25 cellular contexts compared by ENCODE assay signal in genomic region chr6:167311286-167311685, GRCh38. TPM values are rescaled to one million over a fixed set of nuclear protein-coding genes. Genes with fewer than 3 reads are reported as not detected.
DNase-seq lines count a peak whose midpoint lies in the region; ATAC-seq and TF ChIP-seq lines count a peak whose summit lies in the region.
"Had no signal": no experiment of that assay in that cellular context is flagged by ENCODE, and none has a peak within 500 bp of the region (broad histone marks: within the 10 kb centered on the region; RNA-seq: fewer than 3 reads in every experiment).

No MANE protein-coding gene starts in this region.

- no peak for TF ChIP-seq CTCF in mesothelial cell of epicardium (IDR thresholded peaks at IDR 0.05; ENCODE audit: unreplicated experiment)

- DNase-seq in DMS 273 (lab: John Stamatoyannopoulos, UW; ENCODE audit: unreplicated experiment): peak; percentile 16
- DNase-seq in DMS 273 treated with DMSO at 0.1 percent for 48 hours (lab: John Stamatoyannopoulos, UW): no peak
- peak in 1 of 2 experiments; percentile 67 for DNase-seq in mesothelial cell of epicardium (ENCODE audit: low spot score in 2 of 2, unreplicated experiment in 2 of 2)
- DNase-seq in substantia nigra (lab: John Stamatoyannopoulos, UW): peak in 25 of 49 donors; percentile 3 to 82 (median 24)
- no peak for DNase-seq in activated naive CD4-positive, alpha-beta T cell treated with anti-CD3 and anti-CD28 coated beads for 36 hours
- DNase-seq in activated CD8-positive, alpha-beta memory T cell treated with anti-CD3 and anti-CD28 coated beads, Interleukin-2, amount 50 U/mL, for 48 hours: no peak
- DNase-seq: activated CD8-positive, alpha-beta T cell treated with anti-CD3 and anti-CD28 coated beads, Interleukin-2, amount 10 ng/mL, durations not matched to agents 7 days and 5 days; activated T-cell treated with anti-CD3 and anti-CD28 coated beads, Interleukin-2, amount 50 U/mL, for 4 hours; AML-193; NCI-H1436; NCI-H2171; NCI-H69; pancreas; upper lobe of left lung had no signal

- H3K27ac Mint-ChIP-seq in mesothelial cell of epicardium: peak overlapping the region; percentile 81
- no peak overlapping the region for H3K27ac Mint-ChIP-seq in activated naive CD4-positive, alpha-beta T cell treated with anti-CD3 and anti-CD28 coated beads for 36 hours
- H3K27ac Mint-ChIP-seq: activated CD8-positive, alpha-beta T cell treated with anti-CD3 and anti-CD28 coated beads, Interleukin-2, amount 10 ng/mL, durations not matched to agents 7 days and 5 days; activated naive CD4-positive, alpha-beta T cell treated with anti-CD3 and anti-CD28 coated beads, Interleukin-2, amount 50 U/mL, for 24 hours; stimulated activated naive CD8-positive, alpha-beta T cell treated with anti-CD3 and anti-CD28 coated beads, Interleukin-15, Interleukin-2, amounts not matched to agents 100 ng/mL and 50 ng/mL, for 24 hours had no signal

- CTCF ChIA-PET in activated naive CD4-positive, alpha-beta T cell treated with anti-CD3 and anti-CD28 coated beads for 36 hours (lab: Charles Lee): interaction anchor here (1.7 kb wide), 1 partner anchor 41 kb away, joined by 5 read pairs; no protein-coding TSS in a partner anchor

- H3K4me1 Mint-ChIP-seq in mesothelial cell of epicardium: peaks cover 12% of the 10 kb centered on the region
- no peaks in the 10 kb centered on the region for H3K4me1 Mint-ChIP-seq in activated naive CD4-positive, alpha-beta T cell treated with anti-CD3 and anti-CD28 coated beads for 36 hours (ENCODE audit: low read depth)
- H3K4me1 Mint-ChIP-seq: activated naive CD4-positive, alpha-beta T cell treated with anti-CD3 and anti-CD28 coated beads, Interleukin-2, amount 50 U/mL, for 24 hours had no signal

- no peak for ATAC-seq in HG03175 (IDR thresholded peaks at IDR 0.05; ENCODE audit: unreplicated experiment)
- ATAC-seq: activated CD4-positive, CD25-positive, alpha-beta regulatory T cell treated with anti-CD3 and anti-CD28 coated beads, Interleukin-2, amount 50 U/mL, for 24 hours; activated CD8-positive, alpha-beta T cell treated with anti-CD3 and anti-CD28 coated beads, Interleukin-2, amount 10 ng/mL, durations not matched to agents 7 days and 5 days; activated T-cell treated with anti-CD3 and anti-CD28 coated beads, Interleukin-2, amount 50 U/mL, for 4 hours; HCT116; pancreas had no signal

- no peak overlapping the region for H3K4me3 Mint-ChIP-seq in mesothelial cell of epicardium
- no peak overlapping the region for H3K4me3 Mint-ChIP-seq in activated naive CD4-positive, alpha-beta T cell treated with anti-CD3 and anti-CD28 coated beads for 36 hours
- H3K4me3 Mint-ChIP-seq: activated CD8-positive, alpha-beta T cell treated with anti-CD3 and anti-CD28 coated beads, Interleukin-2, amount 10 ng/mL, durations not matched to agents 7 days and 5 days; activated naive CD4-positive, alpha-beta T cell treated with anti-CD3 and anti-CD28 coated beads, Interleukin-2, amount 50 U/mL, for 24 hours; activated T-cell treated with anti-CD3 and anti-CD28 coated beads, Interleukin-2, amount 50 U/mL, for 4 hours; stimulated activated naive CD8-positive, alpha-beta T cell treated with anti-CD3 and anti-CD28 coated beads, Interleukin-15, Interleukin-2, amounts not matched to agents 100 ng/mL and 50 ng/mL, for 24 hours had no signal

- intact Hi-C loops in activated naive CD4-positive, alpha-beta T cell treated with anti-CD3 and anti-CD28 coated beads for 36 hours (cut with micrococcal nuclease): no loop called here

- no peaks in the 10 kb centered on the region for H3K9me3 Mint-ChIP-seq in mesothelial cell of epicardium
- no peaks in the 10 kb centered on the region for H3K9me3 Mint-ChIP-seq in activated naive CD4-positive, alpha-beta T cell treated with anti-CD3 and anti-CD28 coated beads for 36 hours
- H3K9me3 Mint-ChIP-seq: activated naive CD4-positive, alpha-beta T cell treated with anti-CD3 and anti-CD28 coated beads, Interleukin-2, amount 50 U/mL, for 24 hours; stimulated activated naive CD8-positive, alpha-beta T cell treated with anti-CD3 and anti-CD28 coated beads, Interleukin-15, Interleukin-2, amounts not matched to agents 100 ng/mL and 50 ng/mL, for 24 hours had no signal

- H3K27ac ChIP-seq in cingulate gyrus (ENCODE audit: low read depth, low read length): peak overlapping the region; percentile 63
- no peak overlapping the region for H3K27ac ChIP-seq in substantia nigra (ENCODE audit: low read depth, low read length, poor library complexity, severe bottlenecking)
- H3K27ac ChIP-seq: 22Rv1, coronary artery, pancreas, upper lobe of left lung had no signal

- H3K27me3 Mint-ChIP-seq in mesothelial cell of epicardium (ENCODE audit: low read depth): no peaks in the 10 kb centered on the region
- peaks cover 2% of the 10 kb centered on the region for H3K27me3 Mint-ChIP-seq in activated naive CD4-positive, alpha-beta T cell treated with anti-CD3 and anti-CD28 coated beads for 36 hours (ENCODE audit: low read depth)
- H3K27me3 Mint-ChIP-seq: activated naive CD4-positive, alpha-beta T cell treated with anti-CD3 and anti-CD28 coated beads, Interleukin-2, amount 50 U/mL, for 24 hours had no signal

- no peaks in the 10 kb centered on the region for H3K36me3 Mint-ChIP-seq in mesothelial cell of epicardium
- no peaks in the 10 kb centered on the region for H3K36me3 Mint-ChIP-seq in activated naive CD4-positive, alpha-beta T cell treated with anti-CD3 and anti-CD28 coated beads for 36 hours (ENCODE audit: low read depth)
- H3K36me3 Mint-ChIP-seq: activated naive CD4-positive, alpha-beta T cell treated with anti-CD3 and anti-CD28 coated beads, Interleukin-2, amount 50 U/mL, for 24 hours had no signal

RNA-seq across cellular contexts. Expression of gene TTLL2, which starts 13.6 kb away (rescaled TPM):
- not detected in 3 replicates for total RNA-seq in mesothelial cell of epicardium
- not detected for total RNA-seq in activated naive CD4-positive, alpha-beta T cell treated with anti-CD3 and anti-CD28 coated beads for 36 hours
- total RNA-seq: activated CD8-positive, alpha-beta T cell treated with anti-CD3 and anti-CD28 coated beads, Interleukin-2, amount 10 ng/mL, durations not matched to agents 7 days and 5 days; activated T-cell treated with anti-CD3 and anti-CD28 coated beads, Interleukin-2, amount 50 U/mL, for 4 hours; fibroblast of lung; liver; pancreas; skeletal muscle tissue; upper lobe of left lung had no signal

RNA-seq across cellular contexts. Expression of gene UNC93A, which starts 20.2 kb away (rescaled TPM):
- total RNA-seq in mesothelial cell of epicardium: not detected in 3 replicates
- total RNA-seq in activated naive CD4-positive, alpha-beta T cell treated with anti-CD3 and anti-CD28 coated beads for 36 hours: not detected
- total RNA-seq: activated CD8-positive, alpha-beta T cell treated with anti-CD3 and anti-CD28 coated beads, Interleukin-2, amount 10 ng/mL, durations not matched to agents 7 days and 5 days; activated T-cell treated with anti-CD3 and anti-CD28 coated beads, Interleukin-2, amount 50 U/mL, for 4 hours; fibroblast of lung; pancreas; skeletal muscle tissue; upper lobe of left lung had no signal

Comparison
In these comparisons a context has a peak if more than half of its experiments do, and no peak if none do; other contexts are left out.
1. DNase-seq: peak in DMS 273 (single experiment) and substantia nigra (25 of 49); none in DMS 273 treated with DMSO at 0.1 percent for 48 hours (single experiment), activated naive CD4-positive, alpha-beta T cell treated with anti-CD3 and anti-CD28 coated beads for 36 hours (single experiment) and activated CD8-positive, alpha-beta memory T cell treated with anti-CD3 and anti-CD28 coated beads, Interleukin-2, amount 50 U/mL, for 48 hours (single experiment).